Comparison of ENCODE assay signal across 8 cellular contexts in the genomic region with DNA sequence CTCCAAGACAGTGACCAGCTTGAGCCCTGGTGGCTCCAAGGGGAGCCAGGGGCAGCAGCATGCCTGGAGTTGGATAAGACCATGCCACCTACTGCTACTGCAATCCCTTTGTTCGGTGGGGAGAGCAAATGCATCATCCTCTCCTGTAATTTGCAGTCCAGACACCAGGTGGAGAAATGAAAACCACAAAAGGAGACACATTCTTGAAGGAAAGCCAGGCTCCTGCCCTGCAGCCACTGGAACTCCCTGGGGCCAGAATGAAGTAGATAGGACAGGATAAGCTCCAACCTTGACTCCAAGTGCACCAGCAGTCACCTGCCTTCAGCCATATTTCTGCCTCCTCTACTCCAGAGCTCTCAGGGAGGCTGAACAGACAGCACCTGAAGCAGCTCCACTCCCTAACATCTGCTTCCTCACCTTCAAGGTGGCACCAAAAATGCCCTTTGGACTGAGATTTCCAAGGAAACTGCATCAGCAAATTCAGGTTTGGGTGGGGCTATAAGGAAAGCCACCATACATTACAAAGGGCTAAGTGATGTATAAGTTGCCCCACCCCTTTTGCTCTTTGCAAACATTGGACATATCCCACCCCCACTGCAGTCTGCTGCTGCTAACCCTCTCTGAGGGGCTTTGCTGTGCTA.
DNase-seq lines count a peak whose midpoint lies in the region; ATAC-seq, FAIRE-seq and TF ChIP-seq lines count a peak whose summit lies in the region.

No MANE protein-coding gene starts in this region.

- FAIRE-seq in astrocyte (lab: Jason Lieb, UNC), result no peak

- H3K4me1 ChIP-seq in astrocyte (ENCODE audit: insufficient read depth, low read length), result no peaks in the 10 kb centered on the region
- no peaks in the 10 kb centered on the region for H3K4me1 ChIP-seq in sigmoid colon

- no peaks in the 10 kb centered on the region for H3K79me2 ChIP-seq in astrocyte (ENCODE audit: insufficient read depth, low read length)

- intact Hi-C loops in sigmoid colon (cut with DNase I), result no loop called here

- DNase-seq in DMS53 treated with DMSO at 0.1 percent for 48 hours (lab: John Stamatoyannopoulos, UW; ENCODE audit: unreplicated experiment) (peak; percentile 41), HFFc6 (peak; percentile 68), SK-MEL-5 (ENCODE audit: low read depth, low spot score) (peak; percentile 65), astrocyte (ENCODE audit: low read depth) (peak; percentile 70), kidney epithelial cell (ENCODE audit: low read depth) (peak; percentile 53), sigmoid colon (no peak)
- peak; percentile 29 for DNase-seq in stimulated activated naive CD8-positive, alpha-beta T cell treated with anti-CD3 and anti-CD28 coated beads, Interleukin-15, Interleukin-2, amounts not matched to agents 100 U/mL and 50 U/mL, for 24 hours

- H3K4me3 ChIP-seq in astrocyte (ENCODE audit: insufficient read depth, low read depth, low read length) (no peak overlapping the region), kidney epithelial cell (ENCODE audit: low read depth, low read length) (no peak overlapping the region), sigmoid colon (no peak overlapping the region)

- H4K20me1 ChIP-seq in astrocyte (ENCODE audit: insufficient read depth, low read length), result no peaks in the 10 kb centered on the region

- H3K9me3 ChIP-seq in astrocyte (ENCODE audit: insufficient read depth, low read depth, low read length) (no peaks in the 10 kb centered on the region), sigmoid colon (no peaks in the 10 kb centered on the region)

- H3K4me2 ChIP-seq in astrocyte (ENCODE audit: low read length), result no peak overlapping the region

- H3K36me3 Mint-ChIP-seq in HFFc6 (ENCODE audit: low read depth) (no peaks in the 10 kb centered on the region), astrocyte (ENCODE audit: low read depth, unreplicated experiment) (no peaks in the 10 kb centered on the region)

- ATAC-seq in stimulated activated naive CD8-positive, alpha-beta T cell treated with anti-CD3 and anti-CD28 coated beads, Interleukin-15, Interleukin-2, amounts not matched to agents 100 U/mL and 50 U/mL, for 24 hours, result peak; percentile 52
- no peak for ATAC-seq in HG03520 (IDR thresholded peaks at IDR 0.05; ENCODE audit: unreplicated experiment)

- no peak overlapping the region for H3K27ac ChIP-seq in astrocyte (ENCODE audit: low read depth, low read length)
- H3K27ac ChIP-seq in sigmoid colon, result no peak overlapping the region

- H2AFZ ChIP-seq in astrocyte (ENCODE audit: low read depth, low read length), result peak overlapping the region; percentile 29

- TF ChIP-seq POLR2A in sigmoid colon (IDR thresholded peaks at IDR 0.05), result no peak

- peaks cover 4% of the 10 kb centered on the region for H3K27me3 Mint-ChIP-seq in HFFc6 (ENCODE audit: insufficient read depth)
- H3K27me3 Mint-ChIP-seq in astrocyte (ENCODE audit: low read depth, unreplicated experiment), result no peaks in the 10 kb centered on the region

- H3K27ac Mint-ChIP-seq in HFFc6, result no peak overlapping the region
- peak overlapping the region; percentile 58 for H3K27ac Mint-ChIP-seq in astrocyte (ENCODE audit: unreplicated experiment)

- no peak overlapping the region for H3K9ac ChIP-seq in astrocyte (ENCODE audit: low read length)

- no peak for TF ChIP-seq EP300 in sigmoid colon (IDR thresholded peaks at IDR 0.05)

- no peaks in the 10 kb centered on the region for H3K4me1 Mint-ChIP-seq in HFFc6 (ENCODE audit: low read depth)
- peaks cover under 1% of the 10 kb centered on the region for H3K4me1 Mint-ChIP-seq in astrocyte (ENCODE audit: low read depth, unreplicated experiment)

- H3K9me3 Mint-ChIP-seq in HFFc6 (no peaks in the 10 kb centered on the region), astrocyte (ENCODE audit: unreplicated experiment) (no peaks in the 10 kb centered on the region)

- TF ChIP-seq CTCF in HFFc6 (IDR thresholded peaks at IDR 0.05), result peak; percentile 71
- peak; percentile 54 for TF ChIP-seq CTCF in astrocyte (IDR thresholded peaks at IDR 0.05; ENCODE audit: insufficient read depth, low read depth, low read length)
- TF ChIP-seq CTCF in kidney epithelial cell (IDR thresholded peaks at IDR 0.05; ENCODE audit: insufficient read depth, low read length, poor library complexity, severe bottlenecking), result peak; percentile 63
- peak in 1 of 4 experiments; percentile 40 for TF ChIP-seq CTCF in sigmoid colon (IDR thresholded peaks at IDR 0.05)

- H3K36me3 ChIP-seq in astrocyte (ENCODE audit: insufficient read depth, low read length) (no peaks in the 10 kb centered on the region), kidney epithelial cell (ENCODE audit: control insufficient read depth, insufficient read depth, low read length) (no peaks in the 10 kb centered on the region), sigmoid colon (no peaks in the 10 kb centered on the region)

- no peak overlapping the region for H3K4me3 Mint-ChIP-seq in HFFc6
- no peak overlapping the region for H3K4me3 Mint-ChIP-seq in astrocyte (ENCODE audit: unreplicated experiment)

- 0% methylated on average over 1 of the region's 1 CpG for WGBS in sigmoid colon, 2 donors

- H3K27me3 ChIP-seq in astrocyte (ENCODE audit: insufficient read depth, low read length) (no peaks in the 10 kb centered on the region), kidney epithelial cell (ENCODE audit: control insufficient read depth, insufficient read depth, low read length) (no peaks in the 10 kb centered on the region), sigmoid colon (no peaks in the 10 kb centered on the region)

- in situ Hi-C loops in SK-MEL-5 (cut with HindIII; ENCODE audit: low pct_unique_long_range_greater_than_20kb, low sequenced_read_pairs), result no loop called here
